1 cellular context compared by ENCODE assay signal in genomic region chr1:165257969-165258459, GRCh38.
TF ChIP-seq lines count a peak whose summit lies in the region.

No MANE protein-coding gene starts in this region.

TF ChIP-seq in HEK293, 187 proteins besides CTCF, POLR2A, EP300 and RAD21 (continued from another document):
- TF ChIP-seq ZNF513 (tag by site-specific recombination; IDR thresholded peaks at IDR 0.05), result 0 out of 2 replicates have a peak, but pooled peaks have one; percentile 13
- peak; percentile 82; the same call in 1 of the 2 replicates for TF ChIP-seq ZNF184 (tag by site-specific recombination; IDR thresholded peaks at IDR 0.05)
- TF ChIP-seq ZNF391 (tag by site-specific recombination; IDR thresholded peaks at IDR 0.05; ENCODE audit: borderline replicate concordance, low read depth), result no peak
- TF ChIP-seq ZNF677 (tag by site-specific recombination; IDR thresholded peaks at IDR 0.05), result no peak
- TF ChIP-seq ZBTB20 (tag by site-specific recombination; IDR thresholded peaks at IDR 0.05), result peak; percentile 96
- TF ChIP-seq ZNF37A (tag by site-specific recombination; IDR thresholded peaks at IDR 0.05), result peak; percentile 54; the same call in 1 of the 2 replicates
- no peak for TF ChIP-seq MYNN (tag by site-specific recombination; IDR thresholded peaks at IDR 0.05; ENCODE audit: borderline replicate concordance)
- TF ChIP-seq ZNF148 (tag by site-specific recombination; IDR thresholded peaks at IDR 0.05; ENCODE audit: borderline replicate concordance), result no peak
- no peak for TF ChIP-seq ZNF416 (tag by site-specific recombination; IDR thresholded peaks at IDR 0.05)
- TF ChIP-seq ZNF501 (tag by site-specific recombination; IDR thresholded peaks at IDR 0.05), result peak; percentile 48; the same call in 1 of the 2 replicates
